Comparison of ENCODE assay signal across 1 cellular context in genomic region chr4:183288955-183289354, GRCh38.
TF ChIP-seq lines count a peak whose summit lies in the region.

No MANE protein-coding gene starts in this region.

TF ChIP-seq in HepG2, 621 proteins besides CTCF, POLR2A, EP300 and RAD21:
- TF ChIP-seq PHF21A (CRISPR knock-in tag; IDR thresholded peaks at IDR 0.05) = no peak
- no peak for TF ChIP-seq EZH2 (conservative IDR thresholded peaks at IDR 0.05; ENCODE audit: low read depth, low read length)
- TF ChIP-seq TCF7L2 (IDR thresholded peaks at IDR 0.05; ENCODE audit: low read depth, low read length) = no peak
- TF ChIP-seq REPIN1 (CRISPR knock-in tag; IDR thresholded peaks at IDR 0.05; ENCODE audit: borderline replicate concordance, low read depth) = no peak
- TF ChIP-seq CBX5 (CRISPR knock-in tag; IDR thresholded peaks at IDR 0.05; ENCODE audit: borderline replicate concordance) = no peak
- no peak for TF ChIP-seq ZNF296 (CRISPR knock-in tag; conservative IDR thresholded peaks at IDR 0.05)
- no peak for TF ChIP-seq MTERF4 (CRISPR knock-in tag; IDR thresholded peaks at IDR 0.05)
- TF ChIP-seq ZNF512B (CRISPR knock-in tag; IDR thresholded peaks at IDR 0.05; ENCODE audit: borderline replicate concordance) = no peak
- no peak for TF ChIP-seq HNRNPK (IDR thresholded peaks at IDR 0.05; ENCODE audit: low read depth, low read length, poor library complexity, severe bottlenecking)
- TF ChIP-seq MYNN (CRISPR knock-in tag; IDR thresholded peaks at IDR 0.05; ENCODE audit: low read depth) = no peak
- TF ChIP-seq HOXA3 (CRISPR knock-in tag; IDR thresholded peaks at IDR 0.05) = no peak
- TF ChIP-seq THYN1 (CRISPR knock-in tag; IDR thresholded peaks at IDR 0.05; ENCODE audit: borderline replicate concordance, low read depth) = no peak
- TF ChIP-seq TERF1 (CRISPR knock-in tag; IDR thresholded peaks at IDR 0.05) = no peak
- TF ChIP-seq MLX (CRISPR knock-in tag; IDR thresholded peaks at IDR 0.05) = no peak
- TF ChIP-seq ZBTB8A (CRISPR knock-in tag; IDR thresholded peaks at IDR 0.05; ENCODE audit: borderline replicate concordance, low read depth) = no peak
- TF ChIP-seq CBX1 (IDR thresholded peaks at IDR 0.05; ENCODE audit: low read depth) = no peak
- TF ChIP-seq MAF1 (CRISPR knock-in tag; IDR thresholded peaks at IDR 0.05; ENCODE audit: borderline replicate concordance) = no peak
- TF ChIP-seq ZNF44 (CRISPR knock-in tag; IDR thresholded peaks at IDR 0.05) = no peak
